Comparison of ENCODE assay signal across 12 cellular contexts in genomic region chr5:133285583-133286021, GRCh38.
A peak's percentile ranks its signal among the peaks of the same experiment; 100 is the strongest.
DNase-seq lines count a peak whose midpoint lies in the region; ATAC-seq and TF ChIP-seq lines count a peak whose summit lies in the region.
"Had no signal": no experiment of that assay in that cellular context is flagged by ENCODE, and none has a peak within 500 bp of the region (broad histone marks: within the 10 kb centered on the region; RNA-seq: fewer than 3 reads in every experiment).

No MANE protein-coding gene starts in this region.

- TF ChIP-seq CTCF in gastroesophageal sphincter (IDR thresholded peaks at IDR 0.05) = no peak
- no peak for TF ChIP-seq CTCF in WERI-Rb-1 (IDR thresholded peaks at IDR 0.05; ENCODE audit: low read depth, low read length)

- no peak overlapping the region for H3K27ac ChIP-seq in gastroesophageal sphincter
- no peak overlapping the region for H3K27ac ChIP-seq in WERI-Rb-1
- H3K27ac ChIP-seq: KMS-11 had no signal

- 40% methylated on average over 3 of the region's 7 CpGs; no CpG with 5 or more reads in 1 of the 2 donors for WGBS in gastroesophageal sphincter (ENCODE audit: low coverage in 1 of 2), 2 donors

- no peak overlapping the region for H3K4me3 Mint-ChIP-seq in stimulated activated effector memory CD8-positive, alpha-beta T cell treated with anti-CD3 and anti-CD28 coated beads, Interleukin-12 subunit alpha, Interleukin-12 subunit beta, amount 100 ng/mL, for 72 hours
- H3K4me3 Mint-ChIP-seq: activated CD8-positive, alpha-beta memory T cell treated with anti-CD3 and anti-CD28 coated beads, Interleukin-2, amount 10 ng/mL, durations not matched to agents 7 days and 5 days; dendritic cell treated with granulocyte-macrophage colony-stimulating factor and Interleukin-4, amounts not matched to agents 40 ng/mL and 50 ng/mL, for 4 days had no signal

- no peaks in the 10 kb centered on the region for H3K9me3 ChIP-seq in gastroesophageal sphincter
- H3K9me3 ChIP-seq in WERI-Rb-1 (ENCODE audit: severe bottlenecking) = no peaks in the 10 kb centered on the region

- H3K4me1 ChIP-seq in gastroesophageal sphincter = peaks cover 0 to 9% (median 0%) of the 10 kb centered on the region in 3 donors

- DNase-seq in SKM-1 treated with dmso at 0.1 percent for 144 hours (lab: John Stamatoyannopoulos, UW; ENCODE audit: unreplicated experiment) (peak; percentile 14), SKM-1 (lab: John Stamatoyannopoulos, UW; ENCODE audit: unreplicated experiment) (no peak), RPMI8226 (peak; percentile 77), activated gamma-delta T cell treated with Interleukin-2 at 50 U/mL for 16 hours (no peak), WERI-Rb-1 (no peak)
- DNase-seq in stimulated activated effector memory CD8-positive, alpha-beta T cell treated with anti-CD3 and anti-CD28 coated beads, Interleukin-12 subunit alpha, Interleukin-12 subunit beta, amount 100 ng/mL, for 72 hours (ENCODE audit: low spot score in 2 of 2) = no peak
- DNase-seq: activated CD8-positive, alpha-beta memory T cell treated with anti-CD3 and anti-CD28 coated beads, Interleukin-2, amount 10 ng/mL, durations not matched to agents 7 days and 5 days; SHP77 had no signal

- peak; percentile 28 for ATAC-seq in gastroesophageal sphincter
- peak; percentile 24 for ATAC-seq in stimulated activated effector memory CD8-positive, alpha-beta T cell treated with anti-CD3 and anti-CD28 coated beads, Interleukin-12 subunit alpha, Interleukin-12 subunit beta, amount 100 ng/mL, for 72 hours
- ATAC-seq in GM21717 (IDR thresholded peaks at IDR 0.05; ENCODE audit: unreplicated experiment) = no peak
- ATAC-seq: activated CD8-positive, alpha-beta memory T cell treated with anti-CD3 and anti-CD28 coated beads, Interleukin-2, amount 10 ng/mL, durations not matched to agents 7 days and 5 days had no signal

- H3K27ac Mint-ChIP-seq in stimulated activated effector memory CD8-positive, alpha-beta T cell treated with anti-CD3 and anti-CD28 coated beads, Interleukin-12 subunit alpha, Interleukin-12 subunit beta, amount 100 ng/mL, for 72 hours = no peak overlapping the region
- H3K27ac Mint-ChIP-seq: activated CD8-positive, alpha-beta memory T cell treated with anti-CD3 and anti-CD28 coated beads, Interleukin-2, amount 10 ng/mL, durations not matched to agents 7 days and 5 days; dendritic cell treated with granulocyte-macrophage colony-stimulating factor and Interleukin-4, amounts not matched to agents 40 ng/mL and 50 ng/mL, for 4 days had no signal

- no peaks in the 10 kb centered on the region for H3K9me3 Mint-ChIP-seq in stimulated activated effector memory CD8-positive, alpha-beta T cell treated with anti-CD3 and anti-CD28 coated beads, Interleukin-12 subunit alpha, Interleukin-12 subunit beta, amount 100 ng/mL, for 72 hours
- H3K9me3 Mint-ChIP-seq: dendritic cell treated with granulocyte-macrophage colony-stimulating factor and Interleukin-4, amounts not matched to agents 40 ng/mL and 50 ng/mL, for 4 days had no signal

- H3K36me3 ChIP-seq in gastroesophageal sphincter = no peaks in the 10 kb centered on the region
- H3K36me3 ChIP-seq in WERI-Rb-1 = no peaks in the 10 kb centered on the region

- peaks cover 6% of the 10 kb centered on the region for H3K4me1 Mint-ChIP-seq in stimulated activated effector memory CD8-positive, alpha-beta T cell treated with anti-CD3 and anti-CD28 coated beads, Interleukin-12 subunit alpha, Interleukin-12 subunit beta, amount 100 ng/mL, for 72 hours
- H3K4me1 Mint-ChIP-seq: activated CD8-positive, alpha-beta memory T cell treated with anti-CD3 and anti-CD28 coated beads, Interleukin-2, amount 10 ng/mL, durations not matched to agents 7 days and 5 days had no signal

- no peak for TF ChIP-seq POLR2A in gastroesophageal sphincter (IDR thresholded peaks at IDR 0.05)

- no peaks in the 10 kb centered on the region for H3K36me3 Mint-ChIP-seq in stimulated activated effector memory CD8-positive, alpha-beta T cell treated with anti-CD3 and anti-CD28 coated beads, Interleukin-12 subunit alpha, Interleukin-12 subunit beta, amount 100 ng/mL, for 72 hours
- H3K36me3 Mint-ChIP-seq: activated CD8-positive, alpha-beta memory T cell treated with anti-CD3 and anti-CD28 coated beads, Interleukin-2, amount 10 ng/mL, durations not matched to agents 7 days and 5 days had no signal

- TF ChIP-seq EP300 in gastroesophageal sphincter (IDR thresholded peaks at IDR 0.05) = no peak

- no peaks in the 10 kb centered on the region for H3K27me3 ChIP-seq in gastroesophageal sphincter
- no peaks in the 10 kb centered on the region for H3K27me3 ChIP-seq in WERI-Rb-1 (ENCODE audit: insufficient read depth, low read depth, severe bottlenecking)

- no peak overlapping the region for H3K4me3 ChIP-seq in gastroesophageal sphincter
- H3K4me3 ChIP-seq in WERI-Rb-1 (ENCODE audit: low read depth, low read length) = no peak overlapping the region

Comparison
In these comparisons a context has a peak if more than half of its experiments do, and no peak if none do; other contexts are left out.
1. DNase-seq: peak in SKM-1 treated with dmso at 0.1 percent for 144 hours (single experiment) and RPMI8226 (single experiment); none in SKM-1 (single experiment), stimulated activated effector memory CD8-positive, alpha-beta T cell treated with anti-CD3 and anti-CD28 coated beads, Interleukin-12 subunit alpha, Interleukin-12 subunit beta, amount 100 ng/mL, for 72 hours (0 of 2), activated gamma-delta T cell treated with Interleukin-2 at 50 U/mL for 16 hours (single experiment) and WERI-Rb-1 (single experiment).